8 cellular contexts compared by ENCODE assay signal in the genomic region with DNA sequence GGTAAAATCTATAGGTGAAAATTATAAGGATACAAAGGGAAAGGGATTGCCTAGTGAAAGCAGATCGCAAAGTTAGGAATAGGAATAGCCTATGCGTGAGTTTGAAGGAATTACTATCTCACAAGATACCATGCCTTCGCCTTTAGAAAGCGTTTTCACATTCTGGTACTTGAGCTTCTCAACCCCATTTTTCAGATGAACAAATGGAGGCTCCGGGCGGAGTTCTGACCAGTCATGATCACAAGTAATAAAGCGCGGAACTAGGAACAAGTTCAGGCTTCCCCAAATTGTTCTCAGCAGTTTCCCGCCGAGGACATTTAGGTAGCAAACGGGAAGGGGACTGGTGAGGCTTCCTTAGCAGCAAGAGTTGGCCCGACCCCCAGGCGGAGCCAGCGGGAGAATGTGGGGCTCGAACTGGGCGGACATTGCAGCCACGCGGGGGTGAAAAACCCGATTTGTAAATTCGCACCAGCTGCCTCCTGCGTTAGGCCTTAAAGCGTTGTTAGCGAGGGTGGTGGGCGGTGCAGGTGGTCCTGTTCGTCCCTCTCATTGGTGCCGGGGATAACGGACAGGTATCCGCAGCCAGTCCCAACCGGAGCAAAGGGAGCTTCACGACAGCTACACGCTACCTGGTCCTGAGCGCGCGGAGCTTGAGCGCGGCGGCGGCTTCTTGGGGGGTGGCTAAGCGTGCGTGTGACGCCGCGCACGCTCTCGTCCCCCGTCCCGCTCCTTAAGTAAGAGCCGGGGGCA. TPM values are rescaled to one million over a fixed set of nuclear protein-coding genes. Genes with fewer than 3 reads are reported as not detected.
DNase-seq lines count a peak whose midpoint lies in the region; ATAC-seq and TF ChIP-seq lines count a peak whose summit lies in the region.

No MANE protein-coding gene starts in this region.

- no peaks in the 10 kb centered on the region for H3K9me3 ChIP-seq in right lobe of liver

- no peak for TF ChIP-seq CTCF in right lobe of liver (IDR thresholded peaks at IDR 0.05)

- ATAC-seq in HG02759 (IDR thresholded peaks at IDR 0.05; ENCODE audit: unreplicated experiment) (peak; percentile 93), right lobe of liver (peak; percentile 87 to 95 (median 89))

- H3K36me3 ChIP-seq in right lobe of liver, result no peaks in the 10 kb centered on the region

- H3K4me1 ChIP-seq in right lobe of liver, result no peaks in the 10 kb centered on the region

- peak overlapping the region; percentile 17 to 41 (median 26) for H3K4me3 ChIP-seq in right lobe of liver

- 38% methylated on average over 25 of the region's 48 CpGs for WGBS in right lobe of liver (ENCODE audit: insufficient coverage, low coverage, low lambda C conversion rate, missing lambda C conversion rate)

- no peak for TF ChIP-seq POLR2A in right lobe of liver (IDR thresholded peaks at IDR 0.05)

- intact Hi-C loops in right lobe of liver (cut with DNase I), result no loop called here

- no peak overlapping the region for H3K27ac ChIP-seq in right lobe of liver

- H3K27me3 ChIP-seq in right lobe of liver, result no peaks in the 10 kb centered on the region

- DNase-seq in DMS53 (lab: John Stamatoyannopoulos, UW) (peak; percentile 97), dermis microvascular lymphatic vessel endothelial cell (ENCODE audit: low read depth in 2 of 2) (peak; percentile 85 to 92), right lobe of liver (peak; percentile 62 to 87 (median 76)), SW480 (ENCODE audit: low spot score) (no peak), NK-92 (lab: John Stamatoyannopoulos, UW; ENCODE audit: unreplicated experiment) (no peak)
- DNase-seq in activated CD4-positive, alpha-beta T cell treated with anti-CD3 and anti-CD28 coated beads, Interleukin-2, amount 50 U/mL, for 1 hour, result peak; percentile 70
- DNase-seq in stimulated activated CD4-positive, alpha-beta T cell treated with anti-CD3 and anti-CD28 coated beads, Interleukin-2, amount 100 ng/mL, for 4 hours (ENCODE audit: low read depth), result peak; percentile 77

RNA-seq across cellular contexts. Expression of gene SEMA6C, which starts 15.4 kb away (rescaled TPM):
- total RNA-seq in dermis microvascular lymphatic vessel endothelial cell (3.1 and 6.2 TPM in 2 replicates), right lobe of liver (1 to 10 TPM in 5 of 6 experiments, under 1 TPM in 1; 0.87 to 8.3 (median 4.1) TPM)

RNA-seq across cellular contexts. Expression of gene TNFAIP8L2, which starts 25.4 kb away (rescaled TPM):
- total RNA-seq in dermis microvascular lymphatic vessel endothelial cell (0.13 TPM in 1 of 2 replicates, not detected in the other), right lobe of liver (1 to 10 TPM; 1.1 to 4.2 (median 2.2) TPM)

RNA-seq across cellular contexts. Expression of gene LYSMD1, which starts 34.7 kb away (rescaled TPM):
- total RNA-seq in dermis microvascular lymphatic vessel endothelial cell (3.2 and 3.5 TPM in 2 replicates), right lobe of liver (1 to 10 TPM; 2.7 to 6.4 (median 4.5) TPM)

RNA-seq across cellular contexts. Expression of gene SCNM1, which starts 34.9 kb away (rescaled TPM):
- 16.7 and 17.5 TPM in 2 replicates for total RNA-seq in dermis microvascular lymphatic vessel endothelial cell
- 10 to 100 TPM in 2 of 6 experiments, 1 to 10 TPM in 4; 7.5 to 13.2 (median 8.5) TPM for total RNA-seq in right lobe of liver

RNA-seq across cellular contexts. Expression of gene TMOD4, which starts 44.8 kb away (rescaled TPM):
- total RNA-seq in dermis microvascular lymphatic vessel endothelial cell (0.25 TPM in 1 of 2 replicates, not detected in the other), right lobe of liver (not detected)

Comparison
In these comparisons a context has a peak if more than half of its experiments do, and no peak if none do; other contexts are left out.
1. DNase-seq: peak in DMS53 (single experiment), activated CD4-positive, alpha-beta T cell treated with anti-CD3 and anti-CD28 coated beads, Interleukin-2, amount 50 U/mL, for 1 hour (single experiment), dermis microvascular lymphatic vessel endothelial cell (2 of 2), right lobe of liver (3 of 3) and stimulated activated CD4-positive, alpha-beta T cell treated with anti-CD3 and anti-CD28 coated beads, Interleukin-2, amount 100 ng/mL, for 4 hours (single experiment); none in SW480 (single experiment) and NK-92 (single experiment).